ENCODE assay signal across 12 cellular contexts in the genomic region with DNA sequence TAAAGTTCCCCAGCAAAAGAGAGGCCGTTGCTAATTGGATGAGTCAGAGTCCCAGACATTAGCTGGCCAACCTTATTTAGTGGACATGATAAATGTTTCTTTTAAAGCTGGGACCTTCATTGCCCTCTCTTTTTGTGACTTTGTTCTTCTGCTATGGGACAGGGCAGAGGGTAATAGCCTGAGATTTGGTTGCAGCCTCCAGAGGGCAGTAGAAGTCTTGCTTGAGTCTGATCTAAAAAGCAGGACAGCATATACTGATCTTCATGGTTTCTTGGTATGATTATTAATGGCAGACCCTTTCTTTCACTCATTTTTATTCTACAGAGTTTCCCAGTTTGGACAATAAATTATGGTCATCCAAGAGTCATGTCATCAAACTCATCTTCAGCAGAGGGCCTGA. TPM values are rescaled to one million over a fixed set of nuclear protein-coding genes. Genes with fewer than 3 reads are reported as not detected.
DNase-seq lines count a peak whose midpoint lies in the region; TF ChIP-seq lines count a peak whose summit lies in the region.
"Had no signal": no experiment of that assay in that cellular context is flagged by ENCODE, and none has a peak within 500 bp of the region (broad histone marks: within the 10 kb centered on the region; RNA-seq: fewer than 3 reads in every experiment).

No MANE protein-coding gene starts in this region.

- H3K9ac ChIP-seq in Karpas-422 (ENCODE audit: low read length), result no peak overlapping the region

- 0 out of 2 replicates have a peak, but pooled peaks cover 4% of the 10 kb centered on the region for H3F3A ChIP-seq in PC-9 (ENCODE audit: insufficient read depth, low read depth)

- H3K27ac ChIP-seq in Karpas-422 (ENCODE audit: low read length), result no peak overlapping the region
- no peak overlapping the region for H3K27ac ChIP-seq in PC-9

- POLR2A ChIA-PET in PC-9 (lab: Charles Lee; ENCODE audit: unreplicated experiment), result no interaction called here

- H3K9me3 ChIP-seq in Karpas-422 (ENCODE audit: low read length) (no peaks in the 10 kb centered on the region), PC-9 (ENCODE audit: insufficient read depth, low read depth) (no peaks in the 10 kb centered on the region)

- H3K4me1 Mint-ChIP-seq in activated CD4-positive, alpha-beta T cell treated with anti-CD3 and anti-CD28 coated beads, Interleukin-2, amount 10 ng/mL, durations not matched to agents 24 days and 14 days, result peaks cover 2% of the 10 kb centered on the region
- peaks cover 3% of the 10 kb centered on the region for H3K4me1 Mint-ChIP-seq in progenitor cell of endocrine pancreas (ENCODE audit: low read depth)
- H3K4me1 Mint-ChIP-seq: activated B cell treated with CpG ODN at 0.5 μM for 24 hours had no signal

- H3K36me3 Mint-ChIP-seq in activated CD4-positive, alpha-beta T cell treated with anti-CD3 and anti-CD28 coated beads, Interleukin-2, amount 10 ng/mL, durations not matched to agents 24 days and 14 days (ENCODE audit: low read depth), result no peaks in the 10 kb centered on the region
- H3K36me3 Mint-ChIP-seq in progenitor cell of endocrine pancreas (ENCODE audit: insufficient read depth), result no peaks in the 10 kb centered on the region
- H3K36me3 Mint-ChIP-seq: CD4-positive, alpha-beta memory T cell had no signal

- peak; percentile 72 for DNase-seq in activated CD4-positive, alpha-beta T cell treated with anti-CD3 and anti-CD28 coated beads, Interleukin-2, amount 10 ng/mL, durations not matched to agents 24 days and 14 days
- no peak for DNase-seq in activated CD4-positive, alpha-beta T cell treated with anti-CD3 and anti-CD28 coated beads, Interleukin-2, amount 50 U/mL, for 4 hours
- DNase-seq in Karpas-422, result peak; percentile 75
- DNase-seq in cerebellar cortex (ENCODE audit: low spot score), result peak; percentile 5
- DNase-seq in progenitor cell of endocrine pancreas (ENCODE audit: low spot score, unreplicated experiment), result no peak
- no peak for DNase-seq in NCI-H446 (lab: John Stamatoyannopoulos, UW)
- DNase-seq in nucleus accumbens (lab: John Stamatoyannopoulos, UW), result no peak
- DNase-seq in PC-9, result no peak
- DNase-seq: activated B cell treated with CpG ODN at 0.5 μM for 24 hours, islet precursor cell, NCI-H2029 treated with DMSO at 0.1 percent for 48 hours had no signal

- H3K4me3 ChIP-seq in Karpas-422 (ENCODE audit: low read length) (no peak overlapping the region), PC-9 (no peak overlapping the region)

- H3K79me2 ChIP-seq in Karpas-422 (ENCODE audit: low read length) (no peaks in the 10 kb centered on the region), PC-9 (ENCODE audit: low read depth) (no peaks in the 10 kb centered on the region)

- CTCF ChIA-PET in PC-9 (lab: Charles Lee), result no interaction called here

- H4K20me1 ChIP-seq in Karpas-422 (ENCODE audit: insufficient read depth, low read depth, low read length), result no peaks in the 10 kb centered on the region
- no peaks in the 10 kb centered on the region for H4K20me1 ChIP-seq in PC-9 (ENCODE audit: insufficient read depth)

- no peaks in the 10 kb centered on the region for H3K36me3 ChIP-seq in Karpas-422 (ENCODE audit: insufficient read depth, low read length)
- H3K36me3 ChIP-seq in PC-9 (ENCODE audit: low read depth), result no peaks in the 10 kb centered on the region

- intact Hi-C loops in activated CD4-positive, alpha-beta T cell treated with anti-CD3 and anti-CD28 coated beads, Interleukin-2, amount 10 ng/mL, durations not matched to agents 24 days and 14 days (cut with micrococcal nuclease), result loop anchor here (5.0 kb wide), 1 partner anchor 208 kb away; no protein-coding TSS in a partner anchor
- intact Hi-C loops in PC-9 (cut with micrococcal nuclease; ENCODE audit: unreplicated experiment), result no loop called here

- no TSS peak for BruUV-seq in PC-9 (replicated peaks; lab: Mats Ljungman, UMichigan)

- H2AFZ ChIP-seq in Karpas-422 (ENCODE audit: low read length) (no peak overlapping the region), PC-9 (no peak overlapping the region)

- H3K4me3 Mint-ChIP-seq in activated CD4-positive, alpha-beta T cell treated with anti-CD3 and anti-CD28 coated beads, Interleukin-2, amount 10 ng/mL, durations not matched to agents 24 days and 14 days, result no peak overlapping the region
- H3K4me3 Mint-ChIP-seq in progenitor cell of endocrine pancreas (ENCODE audit: low read depth), result no peak overlapping the region
- H3K4me3 Mint-ChIP-seq: activated B cell treated with CpG ODN at 0.5 μM for 24 hours; CD4-positive, alpha-beta memory T cell had no signal

- H3K4me2 ChIP-seq in Karpas-422 (ENCODE audit: low read depth, low read length, poor library complexity, severe bottlenecking) (no peak overlapping the region), PC-9 (no peak overlapping the region)

- no peaks in the 10 kb centered on the region for H3K9me3 Mint-ChIP-seq in activated CD4-positive, alpha-beta T cell treated with anti-CD3 and anti-CD28 coated beads, Interleukin-2, amount 10 ng/mL, durations not matched to agents 24 days and 14 days
- peaks cover 2% of the 10 kb centered on the region for H3K9me3 Mint-ChIP-seq in progenitor cell of endocrine pancreas (ENCODE audit: low read depth)
- H3K9me3 Mint-ChIP-seq: activated B cell treated with CpG ODN at 0.5 μM for 24 hours; CD4-positive, alpha-beta memory T cell had no signal

- TF ChIP-seq CTCF in progenitor cell of endocrine pancreas (IDR thresholded peaks at IDR 0.05; ENCODE audit: unreplicated experiment), result peak; percentile 17
- TF ChIP-seq CTCF in PC-9 (conservative IDR thresholded peaks at IDR 0.05), result no peak; the same call in 1 of the 2 replicates

- no peaks in the 10 kb centered on the region for H3K9me2 ChIP-seq in Karpas-422 (replicated peaks; ENCODE audit: insufficient read depth, low read length)
- H3K9me2 ChIP-seq in PC-9 (ENCODE audit: insufficient read depth), result no peaks in the 10 kb centered on the region

- no peak overlapping the region for H3K27ac Mint-ChIP-seq in activated CD4-positive, alpha-beta T cell treated with anti-CD3 and anti-CD28 coated beads, Interleukin-2, amount 10 ng/mL, durations not matched to agents 24 days and 14 days
- H3K27ac Mint-ChIP-seq in progenitor cell of endocrine pancreas, result no peak overlapping the region
- H3K27ac Mint-ChIP-seq: activated B cell treated with CpG ODN at 0.5 μM for 24 hours had no signal

- H3K4me1 ChIP-seq in Karpas-422 (ENCODE audit: low read length) (no peaks in the 10 kb centered on the region), PC-9 (replicated peaks; ENCODE audit: insufficient read depth) (no peaks in the 10 kb centered on the region)

- H3K27me3 ChIP-seq in Karpas-422 (ENCODE audit: low read length), result no peaks in the 10 kb centered on the region
- H3K27me3 ChIP-seq in PC-9 (ENCODE audit: insufficient read depth, low read depth), result peaks cover 18% of the 10 kb centered on the region

- H3K27me3 Mint-ChIP-seq in activated CD4-positive, alpha-beta T cell treated with anti-CD3 and anti-CD28 coated beads, Interleukin-2, amount 10 ng/mL, durations not matched to agents 24 days and 14 days, result peaks cover 9% of the 10 kb centered on the region
- H3K27me3 Mint-ChIP-seq in progenitor cell of endocrine pancreas, result no peaks in the 10 kb centered on the region

RNA-seq across cellular contexts. Expression of a gene that starts 25.1 kb away (rescaled TPM):
- total RNA-seq in activated CD4-positive, alpha-beta T cell treated with anti-CD3 and anti-CD28 coated beads, Interleukin-2, amount 10 ng/mL, durations not matched to agents 24 days and 14 days, result 0.79 and 0.90 TPM in 2 replicates
- total RNA-seq in Karpas-422 (2014; rRNA removed; shearing (Covaris generic); ENCODE audit: low replicate concordance), result 7.3 and 13.7 TPM in 2 replicates
- total RNA-seq in progenitor cell of endocrine pancreas, result 22.4 and 25.0 TPM in 2 replicates
- 0.83 TPM in 2 replicates for total RNA-seq in PC-9 (2021)

RNA-seq across cellular contexts. Expression of a gene that starts 52.5 kb away (rescaled TPM):
- 17.7 and 19.8 TPM in 2 replicates for total RNA-seq in activated CD4-positive, alpha-beta T cell treated with anti-CD3 and anti-CD28 coated beads, Interleukin-2, amount 10 ng/mL, durations not matched to agents 24 days and 14 days
- total RNA-seq in Karpas-422 (2014; rRNA removed; shearing (Covaris generic); ENCODE audit: low replicate concordance), result 9.2 and 9.8 TPM in 2 replicates
- total RNA-seq in progenitor cell of endocrine pancreas, result 62.5 and 64.0 TPM in 2 replicates
- total RNA-seq in PC-9 (2021), result 15.9 and 20.3 TPM in 2 replicates

RNA-seq across cellular contexts. Expression of a gene that starts 54.8 kb away (rescaled TPM):
- total RNA-seq in activated CD4-positive, alpha-beta T cell treated with anti-CD3 and anti-CD28 coated beads, Interleukin-2, amount 10 ng/mL, durations not matched to agents 24 days and 14 days, result 0.17 and 0.30 TPM in 2 replicates
- 5.4 and 11.1 TPM in 2 replicates for total RNA-seq in Karpas-422 (2014; rRNA removed; shearing (Covaris generic); ENCODE audit: low replicate concordance)
- total RNA-seq in progenitor cell of endocrine pancreas, result 22.6 and 27.1 TPM in 2 replicates
- total RNA-seq in PC-9 (2021), result 1.0 and 1.2 TPM in 2 replicates

Comparison
In these comparisons a context has a peak if more than half of its experiments do, and no peak if none do; other contexts are left out.
1. DNase-seq: peak in activated CD4-positive, alpha-beta T cell treated with anti-CD3 and anti-CD28 coated beads, Interleukin-2, amount 10 ng/mL, durations not matched to agents 24 days and 14 days (single experiment), Karpas-422 (single experiment) and cerebellar cortex (single experiment); none in activated CD4-positive, alpha-beta T cell treated with anti-CD3 and anti-CD28 coated beads, Interleukin-2, amount 50 U/mL, for 4 hours (0 of 2), progenitor cell of endocrine pancreas (single experiment), NCI-H446 (0 of 2), nucleus accumbens (0 of 56) and PC-9 (0 of 2).